ENCODE assay signal across 37 cellular contexts in the genomic region with DNA sequence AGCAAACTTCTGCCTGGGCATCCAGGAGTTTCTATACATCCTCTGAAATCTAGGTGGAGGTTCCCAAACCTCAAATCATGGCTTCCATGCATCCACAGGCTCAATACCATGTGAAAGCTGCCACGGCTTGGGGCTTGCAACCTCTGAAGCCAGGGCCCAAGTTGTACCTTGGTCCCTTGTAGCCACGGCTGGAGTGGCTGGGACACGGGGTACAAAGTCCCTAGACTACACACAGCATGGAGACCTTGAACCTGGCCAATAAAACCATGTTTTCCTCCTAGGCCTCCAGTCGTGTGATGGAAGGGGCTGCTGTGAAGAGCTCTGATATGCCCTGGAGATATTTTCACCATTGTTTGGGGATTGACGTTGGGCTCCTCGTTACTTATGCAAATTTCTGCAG. TPM values are rescaled to one million over a fixed set of nuclear protein-coding genes. Genes with fewer than 3 reads are reported as not detected.
"Had no signal": no experiment of that assay in that cellular context is flagged by ENCODE, and none has a peak within 500 bp of the region (broad histone marks: within the 10 kb centered on the region; RNA-seq: fewer than 3 reads in every experiment).

No MANE protein-coding gene starts in this region.

- H3K4me3 ChIP-seq: adrenal gland, ascending aorta, body of pancreas, breast epithelium, cardiac muscle cell had no signal

- H3K4me1 ChIP-seq: adrenal gland, ascending aorta, body of pancreas, breast epithelium had no signal

- H3K27ac ChIP-seq: adrenal gland, ascending aorta, body of pancreas, brain microvascular endothelial cell, breast epithelium, cardiac muscle cell had no signal

- FAIRE-seq: astrocyte, bronchial epithelial cell had no signal

- H3K36me3 ChIP-seq: adrenal gland, ascending aorta, brain microvascular endothelial cell, breast epithelium, cardiac muscle cell had no signal

- H3K27me3 ChIP-seq: adrenal gland, ascending aorta, body of pancreas, brain microvascular endothelial cell, breast epithelium, cardiac muscle cell had no signal

- ATAC-seq: activated naive CD4-positive, alpha-beta T cell treated with anti-CD3 and anti-CD28 coated beads, Interleukin-2, amount 50 U/mL, for 72 hours; activated naive CD8-positive, alpha-beta T cell treated with anti-CD3 and anti-CD28 coated beads, Interleukin-2, amount 50 U/mL, for 24 hours; activated T-cell treated with anti-CD3 and anti-CD28 coated beads, Interleukin-2, amount 50 U/mL, for 4 hours; activated T-cell treated with anti-CD3 and anti-CD28 coated beads, Interleukin-2, amount 50 U/mL, for 72 hours; activated T-helper 17 cell treated with anti-CD3 and anti-CD28 coated beads, Interleukin-2, amount 50 U/mL, for 72 hours; body of pancreas had no signal

- DNase-seq: activated effector memory CD4-positive, alpha-beta T cell treated with anti-CD3 and anti-CD28 coated beads, Interleukin-2, amount 50 U/mL, for 16 hours; activated effector memory CD4-positive, alpha-beta T cell treated with Interleukin-2 at 50 U/mL for 16 hours; activated gamma-delta T cell; activated gamma-delta T cell treated with Interleukin-2 at 50 U/mL for 16 hours; activated naive CD4-positive, alpha-beta T cell; activated naive CD4-positive, alpha-beta T cell treated with anti-CD3 and anti-CD28 coated beads for 36 hours; activated naive CD4-positive, alpha-beta T cell treated with anti-CD3 and anti-CD28 coated beads, Interleukin-2, amount 10 ng/mL, durations not matched to agents 7 days and 5 days; activated naive CD4-positive, alpha-beta T cell treated with anti-CD3 and anti-CD28 coated beads, Interleukin-2, amount 50 U/mL, for 16 hours; activated naive CD4-positive, alpha-beta T cell treated with Interleukin-2 at 50 U/mL for 16 hours; activated naive CD8-positive, alpha-beta T cell treated with anti-CD3 and anti-CD28 coated beads for 36 hours; activated naive CD8-positive, alpha-beta T cell treated with anti-CD3 and anti-CD28 coated beads, Interleukin-2, amount 10 ng/mL, durations not matched to agents 7 days and 5 days; activated naive CD8-positive, alpha-beta T cell treated with anti-CD3 and anti-CD28 coated beads, Interleukin-2, amount 50 U/mL, for 24 hours; activated T-cell treated with anti-CD3 and anti-CD28 coated beads for 4 hours; activated T-cell treated with anti-CD3 and anti-CD28 coated beads, Interleukin-2, amount 50 U/mL, for 1 hour; activated T-cell treated with anti-CD3 and anti-CD28 coated beads, Interleukin-2, amount 50 U/mL, for 24 hours; activated T-cell treated with anti-CD3 and anti-CD28 coated beads, Interleukin-2, amount 50 U/mL, for 4 hours; activated T-cell treated with anti-CD3 and anti-CD28 coated beads, Interleukin-2, amount 50 U/mL, for 48 hours; activated T-cell treated with anti-CD3 and anti-CD28 coated beads, Interleukin-2, amount 50 U/mL, for 72 hours; adrenal gland; amniotic stem cell; amygdala; anterior cingulate cortex; body of pancreas; brain microvascular endothelial cell; caudate nucleus; central memory CD4-positive, alpha-beta T cell; cerebellar nuclear complex had no signal

- H3K9me3 ChIP-seq: adrenal gland, ascending aorta, body of pancreas had no signal

RNA-seq across cellular contexts. Expression of gene GALNT13, which starts 43.4 kb away (rescaled TPM):
- total RNA-seq: activated naive CD4-positive, alpha-beta T cell treated with anti-CD3 and anti-CD28 coated beads for 36 hours; activated T-cell treated with anti-CD3 and anti-CD28 coated beads, Interleukin-2, amount 50 U/mL, for 4 hours; activated T-cell treated with anti-CD3 and anti-CD28 coated beads, Interleukin-2, amount 50 U/mL, for 72 hours; activated T-helper 1 cell treated with anti-CD3 and anti-CD28 coated beads, Interleukin-12 subunit alpha, Interleukin-12 subunit beta, Interleukin-2, Interleukin-4 antibody, amounts not matched to agents 30 ng/mL and 10 ng/mL and 1 ng/mL, durations not matched to agents 14 hours and 24 hours and 36 hours; activated T-helper 17 cell treated with anti-CD3 and anti-CD28 coated beads, Interleukin-2, amount 50 U/mL, for 72 hours; activated T-helper 2 cell treated with anti-CD3 and anti-CD28 coated beads, Interferon-gamma antibody, Interleukin-2, Interleukin-4, amounts not matched to agents 10 μg/mL and 5 μg/mL and 100 μg/mL, durations not matched to agents 14 hours and 24 hours and 36 hours; ascending aorta; chondrocyte had no signal
